15 cellular contexts compared by ENCODE assay signal in the genomic region with DNA sequence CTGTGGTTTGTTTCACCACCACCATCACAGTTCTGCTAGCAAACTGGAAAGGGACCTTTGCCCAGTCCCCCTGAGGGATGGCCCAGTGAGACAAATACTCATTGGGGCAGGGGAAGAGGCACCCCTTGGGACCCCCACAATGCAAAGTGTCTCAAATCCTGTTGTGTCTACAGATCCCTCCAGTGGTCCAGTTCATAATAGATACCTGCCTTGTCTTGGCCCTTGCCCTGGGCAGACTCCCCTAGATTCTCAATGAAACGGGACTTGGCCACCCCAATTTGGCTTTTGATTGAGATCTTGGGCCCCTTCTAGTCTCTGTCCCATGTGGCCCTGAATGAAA.
"Had no signal": no experiment of that assay in that cellular context is flagged by ENCODE, and none has a peak within 500 bp of the region (broad histone marks: within the 10 kb centered on the region; RNA-seq: fewer than 3 reads in every experiment).

No MANE protein-coding gene starts in this region.

- H3K36me3 ChIP-seq: cardiac muscle cell had no signal

- DNase-seq: activated CD4-positive, alpha-beta T cell treated with anti-CD3 and anti-CD28 coated beads for 4 hours; activated CD8-positive, alpha-beta T cell treated with anti-CD3 and anti-CD28 coated beads for 36 hours; activated naive CD4-positive, alpha-beta T cell treated with Interleukin-2 at 50 U/mL for 16 hours; activated T-cell treated with anti-CD3 and anti-CD28 coated beads, Interleukin-2, amount 50 U/mL, for 1 hour; Karpas-422; NCI-H1105 treated with DMSO at 0.1 percent for 48 hours; NCI-H1436 treated with DMSO at 0.1 percent for 48 hours; NCI-H187; NCI-H2081 treated with DMSO at 0.1 percent for 48 hours; NCI-H446; PC-3; SHP77 treated with DMSO at 0.1 percent for 48 hours had no signal

- H3K27me3 ChIP-seq: cardiac muscle cell had no signal

- H3K27ac ChIP-seq: cardiac muscle cell had no signal

- H3K4me3 ChIP-seq: cardiac muscle cell, K562 had no signal

- ATAC-seq: activated CD4-positive, CD25-positive, alpha-beta regulatory T cell treated with anti-CD3 and anti-CD28 coated beads, Interleukin-2, amount 50 U/mL, for 24 hours; activated CD8-positive, alpha-beta T cell treated with anti-CD3 and anti-CD28 coated beads for 36 hours; K562; PC-3 had no signal
